Comparison of ENCODE assay signal across 25 cellular contexts in genomic region chr3:169020371-169020770, GRCh38.
"Had no signal": no experiment of that assay in that cellular context is flagged by ENCODE, and none has a peak within 500 bp of the region (broad histone marks: within the 10 kb centered on the region; RNA-seq: fewer than 3 reads in every experiment).

No MANE protein-coding gene starts in this region.

- H3K79me2 ChIP-seq: parathyroid adenoma had no signal

- H3K4me2 ChIP-seq: neural progenitor cell had no signal

- FAIRE-seq: small intestine, urothelium cell line had no signal

- H3K4me3 ChIP-seq: neural progenitor cell, ovary, psoas muscle, right lobe of liver, sigmoid colon, stomach, thoracic aorta, thyroid gland, tibial nerve, upper lobe of left lung, vagina had no signal

- H3K4me1 ChIP-seq: neural progenitor cell, parathyroid adenoma, psoas muscle, right lobe of liver, sigmoid colon, stomach, thyroid gland, tibial nerve, upper lobe of left lung, vagina had no signal

- H3K27me3 ChIP-seq: neural progenitor cell, ovary, right lobe of liver, sigmoid colon, stomach, thyroid gland, tibial nerve, upper lobe of left lung, vagina had no signal

- DNase-seq: occipital lobe; ovary; posterior cingulate gyrus; psoas muscle; right cardiac atrium; right lobe of liver; sigmoid colon; small intestine; stimulated activated CD4-positive, alpha-beta T cell treated with anti-CD3 and anti-CD28 coated beads, Interleukin-15, amount 100 ng/mL, for 24 hours; stimulated activated CD4-positive, alpha-beta T cell treated with anti-CD3 and anti-CD28 coated beads, Interleukin-2, amount 100 ng/mL, for 24 hours; stimulated activated CD4-positive, alpha-beta T cell treated with anti-CD3 and anti-CD28 coated beads, Interleukin-2, amount 100 ng/mL, for 48 hours; stimulated activated CD4-positive, alpha-beta T cell treated with anti-CD3 and anti-CD28 coated beads, Interleukin-4, amount 100 ng/mL, for 24 hours; stimulated activated naive B cell treated with anti-CD40 and anti-IgM and Interleukin-4, amounts not matched to agents 10 μg/mL and 1 μg/mL and 100 μg/mL, for 72 hours; stimulated activated naive CD4-positive, alpha-beta T cell treated with Interleukin-2 at 50 U/mL for 16 hours; stomach; thyroid gland; trophoblast cell; upper lobe of left lung had no signal

- H2AFZ ChIP-seq: neural progenitor cell, parathyroid adenoma had no signal

- H3K27ac ChIP-seq: neural progenitor cell, ovary, parathyroid adenoma, psoas muscle, right lobe of liver, sigmoid colon, stomach, thoracic aorta, thyroid gland, tibial nerve, upper lobe of left lung, vagina had no signal

- H3K9me3 ChIP-seq: ovary, psoas muscle, right lobe of liver, sigmoid colon, stomach, thoracic aorta, thyroid gland, tibial nerve, upper lobe of left lung, vagina had no signal

- ATAC-seq: psoas muscle; right cardiac atrium; right lobe of liver; stimulated activated effector memory CD8-positive, alpha-beta T cell treated with anti-CD3 and anti-CD28 coated beads, Interleukin-12 subunit alpha, Interleukin-12 subunit beta, amount 100 ng/mL, for 72 hours; stimulated activated naive B cell treated with anti-CD40 and anti-IgM and Interleukin-4, amounts not matched to agents 10 μg/mL and 1 μg/mL and 100 μg/mL, for 72 hours had no signal

- H3K9ac ChIP-seq: neural progenitor cell, parathyroid adenoma had no signal

- H3K36me3 ChIP-seq: neural progenitor cell, ovary, right lobe of liver, sigmoid colon, stomach, thoracic aorta, thyroid gland, tibial nerve, upper lobe of left lung, vagina had no signal
